Comparison of ENCODE assay signal across 14 cellular contexts in the genomic region with DNA sequence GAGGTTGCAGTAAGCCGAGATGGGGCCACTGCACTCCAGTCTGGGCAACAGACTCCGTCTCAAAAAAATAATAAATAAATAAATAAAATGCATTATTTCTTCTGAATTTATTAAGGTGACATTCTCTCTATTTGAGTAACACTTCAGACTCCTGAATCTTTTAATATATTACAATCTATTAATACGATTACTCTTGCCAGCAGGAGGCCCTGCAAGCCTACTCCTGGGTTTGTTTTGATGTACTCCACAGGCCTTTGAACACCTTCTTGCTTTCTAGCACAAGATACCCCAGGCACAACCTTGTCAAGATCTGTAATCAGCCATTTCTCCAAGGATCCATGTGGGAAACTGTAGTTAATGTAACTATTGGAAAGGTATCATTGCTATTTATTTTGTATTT.
DNase-seq lines count a peak whose midpoint lies in the region; ATAC-seq and TF ChIP-seq lines count a peak whose summit lies in the region.
"Had no signal": no experiment of that assay in that cellular context is flagged by ENCODE, and none has a peak within 500 bp of the region (broad histone marks: within the 10 kb centered on the region; RNA-seq: fewer than 3 reads in every experiment).

No MANE protein-coding gene starts in this region.

- peaks cover 3 to 7% of the 10 kb centered on the region in 2 donors for H3K27me3 Mint-ChIP-seq in natural killer cell treated with Interleukin-12 subunit alpha and Interleukin-12 subunit beta and Interleukin-15 and Interleukin-18, amount 100 ng/mL, for 72 hours

- no peaks in the 10 kb centered on the region for H3K36me3 ChIP-seq in liver (ENCODE audit: control insufficient read depth in 4 of 4, insufficient read depth in 3 of 4, low read depth in 1 of 4, low read length in 3 of 4)
- H3K36me3 ChIP-seq: BLaER1, SJSA1 had no signal

- no peaks in the 10 kb centered on the region for H3K9me3 Mint-ChIP-seq in natural killer cell treated with Interleukin-12 subunit alpha and Interleukin-12 subunit beta and Interleukin-15 and Interleukin-18, amount 100 ng/mL, for 72 hours
- H3K9me3 Mint-ChIP-seq: activated T-cell treated with anti-CD3 and anti-CD28 coated beads, Interleukin-2, amount 50 U/mL, for 72 hours had no signal

- H3K4me3 Mint-ChIP-seq in natural killer cell treated with Interleukin-12 subunit alpha and Interleukin-12 subunit beta and Interleukin-15 and Interleukin-18, amount 100 ng/mL, for 72 hours, result no peak overlapping the region
- H3K4me3 Mint-ChIP-seq: activated T-cell treated with anti-CD3 and anti-CD28 coated beads, Interleukin-2, amount 50 U/mL, for 72 hours had no signal

- TF ChIP-seq CTCF in liver (IDR thresholded peaks at IDR 0.05; ENCODE audit: low read depth, low read length, missing input control), result no peak

- TF ChIP-seq RAD21 in liver (IDR thresholded peaks at IDR 0.05), result peak; percentile 70 to 76

- no peaks in the 10 kb centered on the region for H3K27me3 ChIP-seq in liver (ENCODE audit: control insufficient read depth in 4 of 4, insufficient read depth in 4 of 4, low read length in 3 of 4)
- H3K27me3 ChIP-seq: BLaER1, SJSA1 had no signal

- 92% methylated on average over 3 of the region's 3 CpGs for WGBS in liver

- H3K9ac ChIP-seq in liver (ENCODE audit: low read depth in 1 of 2, low read length in 2 of 2), result no peak overlapping the region
- H3K9ac ChIP-seq: BLaER1 had no signal

- peak overlapping the region; percentile 45 for H3K27ac ChIP-seq in angular gyrus (ENCODE audit: low read depth, low read length)
- H3K27ac ChIP-seq in liver (ENCODE audit: low read depth in 1 of 2, low read length in 2 of 2), result no peak overlapping the region
- H3K27ac ChIP-seq: BLaER1, SJSA1 had no signal

- no peak overlapping the region for H3K27ac Mint-ChIP-seq in natural killer cell treated with Interleukin-12 subunit alpha and Interleukin-12 subunit beta and Interleukin-15 and Interleukin-18, amount 100 ng/mL, for 72 hours
- H3K27ac Mint-ChIP-seq: activated T-cell treated with anti-CD3 and anti-CD28 coated beads, Interleukin-2, amount 50 U/mL, for 72 hours had no signal

- H3K4me1 Mint-ChIP-seq in natural killer cell treated with Interleukin-12 subunit alpha and Interleukin-12 subunit beta and Interleukin-15 and Interleukin-18, amount 100 ng/mL, for 72 hours (ENCODE audit: low read depth in 2 of 2), result no peaks in the 10 kb centered on the region

- DNase-seq in D341Med (ENCODE audit: low spot score) (peak; percentile 60), LHCN-M2 (ENCODE audit: low read depth) (peak; percentile 32), GM19238 (ENCODE audit: insufficient read length, low spot score) (no peak)
- DNase-seq in natural killer cell treated with Interleukin-12 subunit alpha and Interleukin-12 subunit beta and Interleukin-15 and Interleukin-18, amount 100 ng/mL, for 72 hours (ENCODE audit: low spot score), result no peak
- DNase-seq: activated CD4-positive, alpha-beta T cell treated with anti-CD3 and anti-CD28 coated beads, Interleukin-2, amount 50 U/mL, for 48 hours; activated T-cell treated with anti-CD3 and anti-CD28 coated beads, Interleukin-2, amount 50 U/mL, for 72 hours; NCI-H2081 treated with DMSO at 0.1 percent for 48 hours; posterior cingulate gyrus had no signal

- ATAC-seq in HG03342 (IDR thresholded peaks at IDR 0.05; ENCODE audit: unreplicated experiment), result no peak
- ATAC-seq in GM18861 (IDR thresholded peaks at IDR 0.05; ENCODE audit: unreplicated experiment), result no peak
- no peak for ATAC-seq in natural killer cell treated with Interleukin-12 subunit alpha and Interleukin-12 subunit beta and Interleukin-15 and Interleukin-18, amount 100 ng/mL, for 72 hours
- ATAC-seq: activated T-cell treated with anti-CD3 and anti-CD28 coated beads, Interleukin-2, amount 50 U/mL, for 72 hours had no signal

- H3K4me1 ChIP-seq in liver (ENCODE audit: control insufficient read depth in 4 of 4, insufficient read depth in 4 of 4, low read length in 3 of 4), result peaks cover 0 to 10% (median 4%) of the 10 kb centered on the region in 4 donors
- H3K4me1 ChIP-seq: BLaER1, SJSA1 had no signal

- no peaks in the 10 kb centered on the region for H3K9me3 ChIP-seq in liver (ENCODE audit: control insufficient read depth in 4 of 4, low read length in 3 of 4)
- H3K9me3 ChIP-seq: BLaER1, SJSA1 had no signal

- no peaks in the 10 kb centered on the region for H3K36me3 Mint-ChIP-seq in natural killer cell treated with Interleukin-12 subunit alpha and Interleukin-12 subunit beta and Interleukin-15 and Interleukin-18, amount 100 ng/mL, for 72 hours

- no peak overlapping the region for H3K4me3 ChIP-seq in liver (ENCODE audit: low read depth in 1 of 3, low read length in 3 of 3)
- H3K4me3 ChIP-seq: BLaER1, SJSA1 had no signal

TF ChIP-seq in liver, 16 proteins besides CTCF, POLR2A, EP300 and RAD21:
- TF ChIP-seq HNF4A (conservative IDR thresholded peaks at IDR 0.05) (no peak), FOXA2 (IDR thresholded peaks at IDR 0.05) (no peak), RXRA (IDR thresholded peaks at IDR 0.05) (no peak), HNF4G (IDR thresholded peaks at IDR 0.05) (no peak), NR2F2 (IDR thresholded peaks at IDR 0.05) (no peak)

Comparison
In these comparisons a context has a peak if more than half of its experiments do, and no peak if none do; other contexts are left out.
1. DNase-seq: peak in D341Med (single experiment) and LHCN-M2 (single experiment); none in GM19238 (single experiment) and natural killer cell treated with Interleukin-12 subunit alpha and Interleukin-12 subunit beta and Interleukin-15 and Interleukin-18, amount 100 ng/mL, for 72 hours (single experiment).